In the genomic region with DNA sequence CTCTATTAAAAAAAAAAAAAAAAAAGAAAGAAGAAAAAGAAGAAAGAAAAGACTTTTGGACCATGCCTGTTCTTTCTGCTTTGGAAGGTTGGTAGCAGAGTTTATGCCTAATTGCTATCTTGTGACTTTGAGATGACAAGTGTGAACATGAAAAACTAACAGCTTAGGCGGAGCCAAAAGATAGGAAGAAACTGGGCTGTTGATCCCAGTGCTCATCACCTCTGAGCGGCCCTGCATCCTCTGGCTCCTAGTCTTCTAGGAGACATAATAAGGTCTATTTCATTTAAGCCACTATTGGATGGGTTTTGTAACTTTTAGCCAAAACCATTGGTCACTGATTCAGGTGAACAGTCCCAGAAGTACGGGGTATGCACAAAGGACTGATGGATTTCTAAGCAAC, we compare ENCODE assay signal across 22 cellular contexts.
"Had no signal": no experiment of that assay in that cellular context is flagged by ENCODE, and none has a peak within 500 bp of the region (broad histone marks: within the 10 kb centered on the region; RNA-seq: fewer than 3 reads in every experiment).

No MANE protein-coding gene starts in this region.

- H3K4me3 ChIP-seq: coronary artery, right lobe of liver, skin epidermis, stomach, vagina had no signal

- H2AFZ ChIP-seq: parathyroid adenoma had no signal

- ATAC-seq: activated CD4-positive, CD25-positive, alpha-beta regulatory T cell treated with anti-CD3 and anti-CD28 coated beads, Interleukin-2, amount 50 U/mL, for 24 hours; activated CD8-positive, alpha-beta memory T cell treated with anti-CD3 and anti-CD28 coated beads, Interleukin-2, amount 10 ng/mL, durations not matched to agents 7 days and 5 days; activated CD8-positive, alpha-beta T cell treated with anti-CD3 and anti-CD28 coated beads for 36 hours; right lobe of liver; stimulated activated memory B cell treated with anti-CD40 and anti-IgM and Interleukin-4, amounts not matched to agents 10 μg/mL and 1 μg/mL and 100 μg/mL, for 72 hours had no signal

- H3K27me3 Mint-ChIP-seq: activated CD8-positive, alpha-beta T cell treated with anti-CD3 and anti-CD28 coated beads for 36 hours; stimulated activated memory B cell treated with anti-CD40 and anti-IgM and Interleukin-4, amounts not matched to agents 10 μg/mL and 1 μg/mL and 100 μg/mL, for 72 hours had no signal

- H3K36me3 Mint-ChIP-seq: activated CD8-positive, alpha-beta memory T cell treated with anti-CD3 and anti-CD28 coated beads, Interleukin-2, amount 10 ng/mL, durations not matched to agents 7 days and 5 days; activated naive CD4-positive, alpha-beta T cell treated with anti-CD3 and anti-CD28 coated beads, Interleukin-2, amount 10 ng/mL, durations not matched to agents 7 days and 5 days; stimulated activated memory B cell treated with anti-CD40 and anti-IgM and Interleukin-4, amounts not matched to agents 10 μg/mL and 1 μg/mL and 100 μg/mL, for 72 hours; type B pancreatic cell had no signal

- H3K79me2 ChIP-seq: parathyroid adenoma had no signal

- H3K27me3 ChIP-seq: neutrophil, right lobe of liver, stomach, vagina had no signal

- H3K9ac ChIP-seq: parathyroid adenoma had no signal

- H3K4me1 Mint-ChIP-seq: activated CD4-positive, alpha-beta T cell treated with anti-CD3 and anti-CD28 coated beads, Interleukin-2, amount 10 ng/mL, durations not matched to agents 7 days and 5 days; activated CD8-positive, alpha-beta memory T cell treated with anti-CD3 and anti-CD28 coated beads, Interleukin-2, amount 10 ng/mL, durations not matched to agents 7 days and 5 days; activated naive CD4-positive, alpha-beta T cell treated with anti-CD3 and anti-CD28 coated beads, Interleukin-2, amount 10 ng/mL, durations not matched to agents 7 days and 5 days had no signal

- H3K27ac ChIP-seq: coronary artery, neutrophil, parathyroid adenoma, right lobe of liver, VCaP had no signal

- H3K4me3 Mint-ChIP-seq: activated CD4-positive, alpha-beta T cell treated with anti-CD3 and anti-CD28 coated beads, Interleukin-2, amount 10 ng/mL, durations not matched to agents 7 days and 5 days; activated CD8-positive, alpha-beta memory T cell treated with anti-CD3 and anti-CD28 coated beads, Interleukin-2, amount 10 ng/mL, durations not matched to agents 7 days and 5 days; activated CD8-positive, alpha-beta T cell treated with anti-CD3 and anti-CD28 coated beads for 36 hours; activated naive CD4-positive, alpha-beta T cell treated with anti-CD3 and anti-CD28 coated beads, Interleukin-2, amount 10 ng/mL, durations not matched to agents 7 days and 5 days; endodermal cell; nephron; stimulated activated memory B cell treated with anti-CD40 and anti-IgM and Interleukin-4, amounts not matched to agents 10 μg/mL and 1 μg/mL and 100 μg/mL, for 72 hours; type B pancreatic cell had no signal

- H3K4me1 ChIP-seq: parathyroid adenoma, right lobe of liver had no signal

- H3K9me3 Mint-ChIP-seq: activated CD4-positive, alpha-beta T cell treated with anti-CD3 and anti-CD28 coated beads, Interleukin-2, amount 10 ng/mL, durations not matched to agents 7 days and 5 days; activated naive CD4-positive, alpha-beta T cell treated with anti-CD3 and anti-CD28 coated beads, Interleukin-2, amount 10 ng/mL, durations not matched to agents 7 days and 5 days; stimulated activated memory B cell treated with anti-CD40 and anti-IgM and Interleukin-4, amounts not matched to agents 10 μg/mL and 1 μg/mL and 100 μg/mL, for 72 hours had no signal

- DNase-seq: activated CD4-positive, alpha-beta T cell treated with anti-CD3 and anti-CD28 coated beads, Interleukin-2, amount 10 ng/mL, durations not matched to agents 7 days and 5 days; activated CD8-positive, alpha-beta memory T cell treated with anti-CD3 and anti-CD28 coated beads, Interleukin-2, amount 10 ng/mL, durations not matched to agents 7 days and 5 days; activated CD8-positive, alpha-beta T cell treated with anti-CD3 and anti-CD28 coated beads for 36 hours; activated effector memory CD4-positive, alpha-beta T cell treated with anti-CD3 and anti-CD28 coated beads, Interleukin-2, amount 50 U/mL, for 16 hours; activated naive CD4-positive, alpha-beta T cell treated with anti-CD3 and anti-CD28 coated beads, Interleukin-2, amount 10 ng/mL, durations not matched to agents 7 days and 5 days; activated T-cell treated with anti-CD3 and anti-CD28 coated beads for 4 hours; amygdala; cerebellar nuclear complex; endodermal cell; right lobe of liver; stimulated activated CD4-positive, alpha-beta T cell treated with anti-CD3 and anti-CD28 coated beads, Interleukin-2, amount 100 ng/mL, for 24 hours; stomach had no signal

- H3K36me3 ChIP-seq: neutrophil, right lobe of liver, stomach, vagina had no signal

- H3K27ac Mint-ChIP-seq: activated CD4-positive, alpha-beta T cell treated with anti-CD3 and anti-CD28 coated beads, Interleukin-2, amount 10 ng/mL, durations not matched to agents 7 days and 5 days; activated CD8-positive, alpha-beta memory T cell treated with anti-CD3 and anti-CD28 coated beads, Interleukin-2, amount 10 ng/mL, durations not matched to agents 7 days and 5 days; activated CD8-positive, alpha-beta T cell treated with anti-CD3 and anti-CD28 coated beads for 36 hours; activated naive CD4-positive, alpha-beta T cell treated with anti-CD3 and anti-CD28 coated beads, Interleukin-2, amount 10 ng/mL, durations not matched to agents 7 days and 5 days; endodermal cell; stimulated activated memory B cell treated with anti-CD40 and anti-IgM and Interleukin-4, amounts not matched to agents 10 μg/mL and 1 μg/mL and 100 μg/mL, for 72 hours; type B pancreatic cell had no signal

- H3K9me3 ChIP-seq: neutrophil, right lobe of liver, vagina had no signal
